In the genomic region with DNA sequence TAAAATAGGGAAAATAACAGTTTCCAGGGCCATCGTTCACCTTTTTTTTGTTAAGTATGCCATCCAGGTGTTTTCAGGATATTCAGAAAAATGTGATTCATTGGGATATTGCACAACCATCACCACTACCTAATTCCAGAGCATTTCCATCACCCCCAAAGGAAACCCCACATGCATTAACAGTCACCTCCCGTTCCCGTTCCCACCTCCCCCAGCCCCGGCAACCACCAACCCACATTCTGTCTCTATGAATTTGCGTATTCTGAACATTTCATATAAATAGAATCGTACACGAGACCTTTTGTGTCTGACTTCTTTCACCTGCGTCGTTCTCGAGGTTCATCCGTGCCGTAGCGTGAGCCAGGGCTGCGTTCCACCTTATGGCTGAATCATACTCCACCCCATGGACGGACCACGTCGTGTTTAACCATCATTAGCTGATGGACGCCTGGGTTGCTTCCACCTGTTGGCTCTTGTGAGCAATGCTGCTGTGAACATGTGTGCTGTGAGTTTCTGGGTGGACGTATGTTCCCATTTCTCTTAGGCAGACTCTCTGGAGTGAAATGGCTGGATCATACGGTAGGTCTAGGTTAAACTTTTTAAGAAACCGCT, we compare ENCODE assay signal across 12 cellular contexts. TPM values are rescaled to one million over a fixed set of nuclear protein-coding genes. Genes with fewer than 3 reads are reported as not detected.
DNase-seq lines count a peak whose midpoint lies in the region; ATAC-seq, FAIRE-seq and TF ChIP-seq lines count a peak whose summit lies in the region.
"Had no signal": no experiment of that assay in that cellular context is flagged by ENCODE, and none has a peak within 500 bp of the region (broad histone marks: within the 10 kb centered on the region; RNA-seq: fewer than 3 reads in every experiment).

No MANE protein-coding gene starts in this region.

- DNase-seq in COLO668 (lab: John Stamatoyannopoulos, UW; ENCODE audit: unreplicated experiment) (peak; percentile 13), T-helper 17 cell (no peak), keratinocyte (ENCODE audit: low read depth, low spot score) (no peak), GDM1 (lab: John Stamatoyannopoulos, UW) (no peak), putamen (ENCODE audit: low spot score) (no peak), ecto neural progenitor cell (ENCODE audit: low spot score) (no peak)
- DNase-seq: HCEC 1CT, MV-4-11, Peyer's patch, SHP77 treated with DMSO at 0.1 percent for 48 hours had no signal

- peak overlapping the region; percentile 47 for H3K27ac Mint-ChIP-seq in T-helper 17 cell

- CTCF ChIA-PET in HEK293 (lab: Yijun Ruan, JAX), result interaction anchor here (0.7 kb wide), 1 partner anchor 11 kb away, joined by 3 read pairs; no protein-coding TSS in a partner anchor

- POLR2A ChIA-PET in HEK293 (lab: Yijun Ruan, JAX), result no interaction called here

- no peaks in the 10 kb centered on the region for H3K27me3 ChIP-seq in keratinocyte (ENCODE audit: control insufficient read depth, extremely low read depth, insufficient read depth, low read length)
- H3K27me3 ChIP-seq: Peyer's patch had no signal

- no peaks in the 10 kb centered on the region for H4K20me1 ChIP-seq in keratinocyte (ENCODE audit: control insufficient read depth, extremely low read depth, insufficient read depth, low read length)

- peak overlapping the region; percentile 57 for H3K4me2 ChIP-seq in keratinocyte (ENCODE audit: control insufficient read depth, extremely low read depth, insufficient read depth, low read depth, low read length)

- no peaks in the 10 kb centered on the region for H3K79me2 ChIP-seq in keratinocyte (ENCODE audit: control insufficient read depth, insufficient read depth, low read length)

- H3K9me3 ChIP-seq in HEK293 (ENCODE audit: control insufficient read depth, insufficient read depth, low read depth, low read length) (no peaks in the 10 kb centered on the region), T-helper 17 cell (ENCODE audit: control insufficient read depth, low read length, poor library complexity, severe bottlenecking) (no peaks in the 10 kb centered on the region), keratinocyte (ENCODE audit: control insufficient read depth, low read depth, low read length) (peaks cover 4% of the 10 kb centered on the region)

- H3K36me3 ChIP-seq in HEK293 (ENCODE audit: control insufficient read depth in 2 of 2, insufficient read depth in 1 of 2, low read length in 2 of 2) (no peaks in the 10 kb centered on the region), keratinocyte (ENCODE audit: control insufficient read depth in 2 of 2, extremely low read depth in 1 of 2, insufficient read depth in 2 of 2, low read length in 2 of 2) (no peaks in the 10 kb centered on the region)
- H3K36me3 ChIP-seq: Peyer's patch had no signal

- H3K9ac ChIP-seq in keratinocyte (ENCODE audit: control insufficient read depth, extremely low read depth, insufficient read depth, low read length), result no peak overlapping the region

- H3K27me3 Mint-ChIP-seq in T-helper 17 cell, result no peaks in the 10 kb centered on the region

- H3K4me3 ChIP-seq in HEK293 (ENCODE audit: low read depth, low read length), result no peak overlapping the region
- no peak overlapping the region for H3K4me3 ChIP-seq in keratinocyte (ENCODE audit: control insufficient read depth in 2 of 3, extremely low read depth in 1 of 3, insufficient read depth in 2 of 3, low read depth in 1 of 3, low read length in 3 of 3)
- H3K4me3 ChIP-seq: Peyer's patch had no signal

- FAIRE-seq in keratinocyte (lab: Jason Lieb, UNC), result peak; percentile 88

- TF ChIP-seq CTCF in HEK293 (tag by site-specific recombination; IDR thresholded peaks at IDR 0.05) (no peak), keratinocyte (optimal IDR thresholded peaks at IDR 0.05 in 1 of 3, IDR thresholded peaks at IDR 0.05 in 1 of 3, conservative IDR thresholded peaks at IDR 0.05 in 1 of 3; ENCODE audit: extremely low read depth in 1 of 3, insufficient read depth in 2 of 3, low read length in 3 of 3) (no peak)

- H3K4me1 ChIP-seq in HEK293 (ENCODE audit: control insufficient read depth, insufficient read depth, low read length) (no peaks in the 10 kb centered on the region), keratinocyte (ENCODE audit: control insufficient read depth, extremely low read depth, insufficient read depth, low read length) (peaks cover 48% of the 10 kb centered on the region)
- H3K4me1 ChIP-seq: Peyer's patch had no signal

- no peak overlapping the region for H2AFZ ChIP-seq in keratinocyte (ENCODE audit: control insufficient read depth, low read length)

- ATAC-seq in T-helper 17 cell, result no peak

- no peak overlapping the region for H3K4me3 Mint-ChIP-seq in T-helper 17 cell

- dilution Hi-C loops in keratinocyte (cut with MboI; ENCODE audit: extremely low pct_ligation_motif_present, low sequenced_read_pairs), result no loop called here

- no peaks in the 10 kb centered on the region for H3K9me1 ChIP-seq in keratinocyte (ENCODE audit: control insufficient read depth, extremely low read depth, insufficient read depth, low read length)

- peaks cover 5% of the 10 kb centered on the region for H3K4me1 Mint-ChIP-seq in T-helper 17 cell

- H3K36me3 Mint-ChIP-seq in T-helper 17 cell (ENCODE audit: low read depth), result peaks cover 2% of the 10 kb centered on the region

- no peak overlapping the region for H3K27ac ChIP-seq in HEK293 (ENCODE audit: extremely low read depth, low read depth, low read length)
- H3K27ac ChIP-seq in keratinocyte (ENCODE audit: control insufficient read depth, insufficient read depth, low read length), result peak overlapping the region; percentile 55
- H3K27ac ChIP-seq: C4-2B, Peyer's patch had no signal

TF ChIP-seq in HEK293, 187 proteins besides CTCF, POLR2A, EP300 and RAD21:
- TF ChIP-seq, protein P1, sequence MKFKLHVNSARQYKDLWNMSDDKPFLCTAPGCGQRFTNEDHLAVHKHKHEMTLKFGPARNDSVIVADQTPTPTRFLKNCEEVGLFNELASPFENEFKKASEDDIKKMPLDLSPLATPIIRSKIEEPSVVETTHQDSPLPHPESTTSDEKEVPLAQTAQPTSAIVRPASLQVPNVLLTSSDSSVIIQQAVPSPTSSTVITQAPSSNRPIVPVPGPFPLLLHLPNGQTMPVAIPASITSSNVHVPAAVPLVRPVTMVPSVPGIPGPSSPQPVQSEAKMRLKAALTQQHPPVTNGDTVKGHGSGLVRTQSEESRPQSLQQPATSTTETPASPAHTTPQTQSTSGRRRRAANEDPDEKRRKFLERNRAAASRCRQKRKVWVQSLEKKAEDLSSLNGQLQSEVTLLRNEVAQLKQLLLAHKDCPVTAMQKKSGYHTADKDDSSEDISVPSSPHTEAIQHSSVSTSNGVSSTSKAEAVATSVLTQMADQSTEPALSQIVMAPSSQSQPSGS (tag by site-specific recombination; IDR thresholded peaks at IDR 0.05; ENCODE audit: low read depth), result no peak
- TF ChIP-seq SCRT2 (tag by site-specific recombination; IDR thresholded peaks at IDR 0.05), result peak; percentile 46; the same call in 1 of the 2 replicates
TF ChIP-seq in HEK293: peak in this region for 1.

RNA-seq across cellular contexts. Expression of a gene that starts 51.0 kb away (rescaled TPM):
- total RNA-seq in T-helper 17 cell, result 100 to 1,000 TPM; 107 to 119 TPM
- 4.7 to 10.3 TPM (median 5.0 TPM) in 3 replicates for polyA plus RNA-seq in keratinocyte
- polyA plus RNA-seq in keratinocyte (2011; ENCODE audit: low read depth), result 31.0 TPM
- 6.5 and 20.0 TPM in 2 replicates for polyA plus RNA-seq in keratinocyte (2011; cell fraction: cytosol; rRNA removed)
- polyA plus RNA-seq in keratinocyte (2011; cell fraction: nucleus; rRNA removed), result 43.3 and 69.5 TPM in 2 replicates
- polyA plus RNA-seq in keratinocyte (2012; ENCODE audit: low replicate concordance), result 35.3 and 75.7 TPM in 2 replicates
- polyA minus RNA-seq in keratinocyte, result 19.3 to 59.5 TPM (median 23.6 TPM) in 3 replicates
- 40.7 TPM for polyA minus RNA-seq in keratinocyte (2011; cell fraction: cytosol; rRNA and poly(A)+ RNA removed)
- 50.3 and 64.5 TPM in 2 replicates for polyA minus RNA-seq in keratinocyte (2011; cell fraction: nucleus; rRNA and poly(A)+ RNA removed)
